ENCODE assay signal across 20 cellular contexts in the genomic region with DNA sequence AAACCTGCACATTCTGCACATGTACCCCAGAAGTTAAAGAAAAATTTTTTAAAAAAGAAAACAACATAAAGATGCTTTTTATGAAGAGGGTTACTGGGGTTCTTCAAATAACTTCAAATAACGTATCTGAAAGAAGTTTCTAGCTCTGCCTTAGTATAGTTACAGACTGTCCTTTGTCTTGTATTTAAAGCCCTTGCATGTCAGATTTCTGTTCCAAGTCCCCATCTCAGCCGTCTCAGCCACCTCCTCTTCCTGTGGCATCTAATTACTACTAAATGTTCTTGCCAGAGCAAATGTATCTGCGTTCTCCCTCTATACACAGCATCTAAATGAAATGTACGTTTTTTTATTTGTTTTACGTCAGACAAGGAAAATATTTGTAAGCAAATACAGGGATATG.
A peak's percentile ranks its signal among the peaks of the same experiment; 100 is the strongest.
DNase-seq lines count a peak whose midpoint lies in the region; ATAC-seq and TF ChIP-seq lines count a peak whose summit lies in the region.
"Had no signal": no experiment of that assay in that cellular context is flagged by ENCODE, and none has a peak within 500 bp of the region (broad histone marks: within the 10 kb centered on the region; RNA-seq: fewer than 3 reads in every experiment).

No MANE protein-coding gene starts in this region.

- H2AFZ ChIP-seq in mammary epithelial cell (ENCODE audit: low read depth, low read length): peak overlapping the region; percentile 75
- H2AFZ ChIP-seq: GM23248 had no signal

- H4K20me1 ChIP-seq in mammary epithelial cell (ENCODE audit: insufficient read depth, low read length): no peaks in the 10 kb centered on the region

- intact Hi-C loops in mammary epithelial cell (cut with micrococcal nuclease) (no loop called here), breast epithelium (cut with DNase I; ENCODE audit: low total_unique reads) (no loop called here)

- no TSS peak for BruUV-seq in mammary epithelial cell (replicated peaks; lab: Mats Ljungman, UMichigan)

- no peak for DNase-seq in mammary epithelial cell
- DNase-seq in breast epithelium (ENCODE audit: low spot score in 2 of 2): no peak
- DNase-seq in NCI-H460 (ENCODE audit: extremely low read depth, low read depth): peak; percentile 14
- no peak for DNase-seq in foreskin keratinocyte
- DNase-seq in suprapubic skin (ENCODE audit: low spot score in 2 of 2): no peak
- DNase-seq: ACHN; BE2C; C1 segment of cervical spinal cord; CD4-positive, CD25-positive, alpha-beta regulatory T cell; CD8-positive, alpha-beta memory T cell; COR-L47; DMS79 treated with DMSO at 0.1 percent for 48 hours; GF-D8; GM23248; KBM-7 had no signal

- no peak overlapping the region for H3K4me2 ChIP-seq in mammary epithelial cell (ENCODE audit: insufficient read depth, low read depth, low read length)

- no peaks in the 10 kb centered on the region for H3K79me2 ChIP-seq in mammary epithelial cell (ENCODE audit: insufficient read depth, low read length)

- ATAC-seq in foreskin keratinocyte (no peak), SK-N-SH treated with all-trans-retinoic acid at 6 μM for 48 hours (no peak), GM21528 (IDR thresholded peaks at IDR 0.05; ENCODE audit: low FRiP score, unreplicated experiment) (no peak), GM18867 (IDR thresholded peaks at IDR 0.05; ENCODE audit: unreplicated experiment) (no peak)
- ATAC-seq: HepG2 had no signal

- TF ChIP-seq CTCF in mammary epithelial cell (conservative IDR thresholded peaks at IDR 0.05 in 1 of 2, IDR thresholded peaks at IDR 0.05 in 1 of 2; ENCODE audit: extremely low read depth in 1 of 2, insufficient read depth in 1 of 2, low read depth in 1 of 2, low read length in 2 of 2) (no peak), breast epithelium (IDR thresholded peaks at IDR 0.05) (no peak), foreskin keratinocyte (conservative IDR thresholded peaks at IDR 0.05) (no peak), suprapubic skin (IDR thresholded peaks at IDR 0.05) (no peak)

- H3K4me3 ChIP-seq in mammary epithelial cell (replicated peaks in 1 of 3; ENCODE audit: insufficient read depth in 1 of 3, low read depth in 2 of 3, low read length in 3 of 3): no peak overlapping the region
- H3K4me3 ChIP-seq in breast epithelium: no peak overlapping the region
- no peak overlapping the region for H3K4me3 ChIP-seq in suprapubic skin
- H3K4me3 ChIP-seq: GM23248, HAP-1 had no signal

- CTCF ChIA-PET in mammary epithelial cell (lab: Charles Lee; ENCODE audit: low non-redundant PET): no interaction called here

- no peaks in the 10 kb centered on the region for H3K9me3 ChIP-seq in mammary epithelial cell (replicated peaks; ENCODE audit: insufficient read depth, low read length)
- H3K9me3 ChIP-seq in breast epithelium: no peaks in the 10 kb centered on the region
- no peaks in the 10 kb centered on the region for H3K9me3 ChIP-seq in suprapubic skin
- H3K9me3 ChIP-seq: BE2C, HAP-1 had no signal

- H3K27ac ChIP-seq in mammary epithelial cell (ENCODE audit: insufficient read depth, low read depth, low read length): no peak overlapping the region
- H3K27ac ChIP-seq in breast epithelium: no peak overlapping the region
- H3K27ac ChIP-seq in foreskin keratinocyte: peak overlapping the region; percentile 9
- H3K27ac ChIP-seq in suprapubic skin: peak overlapping the region; percentile 64
- H3K27ac ChIP-seq: GM23248 had no signal

- no peaks in the 10 kb centered on the region for H3K27me3 ChIP-seq in mammary epithelial cell (ENCODE audit: insufficient read depth, low read length)
- H3K27me3 ChIP-seq in breast epithelium: no peaks in the 10 kb centered on the region
- H3K27me3 ChIP-seq in foreskin keratinocyte: no peaks in the 10 kb centered on the region
- no peaks in the 10 kb centered on the region for H3K27me3 ChIP-seq in suprapubic skin
- H3K27me3 ChIP-seq: BE2C had no signal

- dilution Hi-C loops in mammary epithelial cell (cut with HindIII; ENCODE audit: low sequenced_read_pairs): no loop called here

- no peak overlapping the region for H3K9ac ChIP-seq in mammary epithelial cell (ENCODE audit: insufficient read depth, low read length)
- H3K9ac ChIP-seq: GM23248 had no signal

- H3K36me3 ChIP-seq in mammary epithelial cell (ENCODE audit: insufficient read depth, low read length) (no peaks in the 10 kb centered on the region), breast epithelium (no peaks in the 10 kb centered on the region), suprapubic skin (no peaks in the 10 kb centered on the region)
- H3K36me3 ChIP-seq: BE2C, HAP-1 had no signal

- 13% methylated on average over 5 of the region's 5 CpGs for WGBS in mammary epithelial cell (ENCODE audit: low coverage, missing lambda C conversion rate)
- WGBS in suprapubic skin: 45% methylated on average over 5 of the region's 5 CpGs

- TF ChIP-seq EP300 in suprapubic skin (IDR thresholded peaks at IDR 0.05): no peak

- TF ChIP-seq POLR2A in breast epithelium (IDR thresholded peaks at IDR 0.05): no peak
- no peak for TF ChIP-seq POLR2A in suprapubic skin (IDR thresholded peaks at IDR 0.05)

- in situ Hi-C loops in mammary epithelial cell (cut with MboI; ENCODE audit: low sequenced_read_pairs in 2 of 2): no loop called here

- peaks cover 14% of the 10 kb centered on the region for H3K4me1 ChIP-seq in mammary epithelial cell (ENCODE audit: insufficient read depth, low read length)
- no peaks in the 10 kb centered on the region for H3K4me1 ChIP-seq in breast epithelium
- H3K4me1 ChIP-seq in foreskin keratinocyte: peaks cover 9% of the 10 kb centered on the region
- H3K4me1 ChIP-seq in suprapubic skin: peaks cover 39% of the 10 kb centered on the region
- H3K4me1 ChIP-seq: BE2C, HAP-1 had no signal

TF ChIP-seq in SK-N-SH treated with all-trans-retinoic acid at 6 μM for 48 hours, 23 proteins besides CTCF, POLR2A, EP300 and RAD21:
- TF ChIP-seq BACH2 (CRISPR knock-in tag; IDR thresholded peaks at IDR 0.05; ENCODE audit: borderline replicate concordance): no peak
- TF ChIP-seq RARB (CRISPR knock-in tag; IDR thresholded peaks at IDR 0.05): no peak
- no peak for TF ChIP-seq ZNF8 (CRISPR knock-in tag; IDR thresholded peaks at IDR 0.05)
- no peak for TF ChIP-seq ZFP3 (CRISPR knock-in tag; IDR thresholded peaks at IDR 0.05)
- TF ChIP-seq, protein P1, sequence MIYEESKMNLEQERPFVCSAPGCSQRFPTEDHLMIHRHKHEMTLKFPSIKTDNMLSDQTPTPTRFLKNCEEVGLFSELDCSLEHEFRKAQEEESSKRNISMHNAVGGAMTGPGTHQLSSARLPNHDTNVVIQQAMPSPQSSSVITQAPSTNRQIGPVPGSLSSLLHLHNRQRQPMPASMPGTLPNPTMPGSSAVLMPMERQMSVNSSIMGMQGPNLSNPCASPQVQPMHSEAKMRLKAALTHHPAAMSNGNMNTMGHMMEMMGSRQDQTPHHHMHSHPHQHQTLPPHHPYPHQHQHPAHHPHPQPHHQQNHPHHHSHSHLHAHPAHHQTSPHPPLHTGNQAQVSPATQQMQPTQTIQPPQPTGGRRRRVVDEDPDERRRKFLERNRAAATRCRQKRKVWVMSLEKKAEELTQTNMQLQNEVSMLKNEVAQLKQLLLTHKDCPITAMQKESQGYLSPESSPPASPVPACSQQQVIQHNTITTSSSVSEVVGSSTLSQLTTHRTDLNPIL (CRISPR knock-in tag; IDR thresholded peaks at IDR 0.05; ENCODE audit: low read depth): no peak
- TF ChIP-seq ISL1 (CRISPR knock-in tag; IDR thresholded peaks at IDR 0.05): no peak
- no peak for TF ChIP-seq SNAI2 (CRISPR knock-in tag; IDR thresholded peaks at IDR 0.05)
- TF ChIP-seq ZFP30 (CRISPR knock-in tag; IDR thresholded peaks at IDR 0.05): no peak
- TF ChIP-seq GLIS3 (CRISPR knock-in tag; IDR thresholded peaks at IDR 0.05): no peak
- no peak for TF ChIP-seq TCF4 (CRISPR knock-in tag; IDR thresholded peaks at IDR 0.05; ENCODE audit: borderline replicate concordance)
- TF ChIP-seq ESRRG (CRISPR knock-in tag; IDR thresholded peaks at IDR 0.05): no peak
TF ChIP-seq in SK-N-SH treated with all-trans-retinoic acid at 6 μM for 48 hours: peak in this region for 0.

Comparison
In these comparisons a context has a peak if more than half of its experiments do, and no peak if none do; other contexts are left out.
1. H3K27ac ChIP-seq: peak in foreskin keratinocyte (single experiment) and suprapubic skin (single experiment); none in mammary epithelial cell (single experiment) and breast epithelium (0 of 2).